11 cellular contexts compared by ENCODE assay signal in genomic region chr2:118835739-118836410, GRCh38. TPM values are rescaled to one million over a fixed set of nuclear protein-coding genes. Genes with fewer than 3 reads are reported as not detected.
DNase-seq lines count a peak whose midpoint lies in the region; ATAC-seq and TF ChIP-seq lines count a peak whose summit lies in the region.
"Had no signal": no experiment of that assay in that cellular context is flagged by ENCODE, and none has a peak within 500 bp of the region (broad histone marks: within the 10 kb centered on the region; RNA-seq: fewer than 3 reads in every experiment).

No MANE protein-coding gene starts in this region.

- H3K27me3 ChIP-seq in kidney epithelial cell (ENCODE audit: control insufficient read depth, insufficient read depth, low read length) (peaks cover 89% of the 10 kb centered on the region), spleen (replicated peaks in 1 of 7) (peaks cover 13 to 100% (median 95%) of the 10 kb centered on the region in 7 donors), gastroesophageal sphincter (peaks cover 100% of the 10 kb centered on the region)

- no peak for TF ChIP-seq EP300 in gastroesophageal sphincter (IDR thresholded peaks at IDR 0.05)

- TF ChIP-seq CTCF in kidney epithelial cell (IDR thresholded peaks at IDR 0.05; ENCODE audit: insufficient read depth, low read length, poor library complexity, severe bottlenecking) (no peak), spleen (IDR thresholded peaks at IDR 0.05 in 8 of 11, conservative IDR thresholded peaks at IDR 0.05 in 3 of 11) (no peak), gastroesophageal sphincter (IDR thresholded peaks at IDR 0.05) (no peak)

- WGBS in spleen, 5 donors = 2 to 5% (median 2%) methylated on average over 33 to 54 of the region's 54 CpGs
- 1 to 4% methylated on average over 12 to 13 of the region's 54 CpGs for WGBS in gastroesophageal sphincter (ENCODE audit: low coverage in 1 of 2), 2 donors

- H3K36me3 ChIP-seq in kidney epithelial cell (ENCODE audit: control insufficient read depth, insufficient read depth, low read length) (no peaks in the 10 kb centered on the region), spleen (no peaks in the 10 kb centered on the region), gastroesophageal sphincter (no peaks in the 10 kb centered on the region)

- peaks cover 88% of the 10 kb centered on the region for H3K27me3 Mint-ChIP-seq in activated naive CD8-positive, alpha-beta T cell treated with anti-CD3 and anti-CD28 coated beads, Interleukin-2, amount 10 ng/mL, durations not matched to agents 7 days and 5 days

- peak; percentile 18 for DNase-seq in DMS 273 (lab: John Stamatoyannopoulos, UW; ENCODE audit: unreplicated experiment)
- no peak for DNase-seq in DMS 273 treated with DMSO at 0.1 percent for 48 hours (lab: John Stamatoyannopoulos, UW)
- DNase-seq in activated naive CD8-positive, alpha-beta T cell treated with anti-CD3 and anti-CD28 coated beads, Interleukin-2, amount 10 ng/mL, durations not matched to agents 7 days and 5 days = no peak
- DNase-seq in kidney epithelial cell (ENCODE audit: low read depth) = no peak
- peak; percentile 70 for DNase-seq in spleen
- DNase-seq in T1000 (lab: John Stamatoyannopoulos, UW) = no peak
- DNase-seq: NCI-H1105 treated with DMSO at 0.1 percent for 48 hours had no signal

- H3K4me1 ChIP-seq in spleen (peaks cover 13 to 28% (median 23%) of the 10 kb centered on the region in 6 donors), gastroesophageal sphincter (peaks cover 0 to 33% (median 14%) of the 10 kb centered on the region in 3 donors)

- POLR2A ChIA-PET in activated naive CD8-positive, alpha-beta T cell treated with anti-CD3 and anti-CD28 coated beads, Interleukin-2, amount 10 ng/mL, durations not matched to agents 7 days and 5 days (lab: Charles Lee) = no interaction called here

- no peaks in the 10 kb centered on the region for H3K36me3 Mint-ChIP-seq in activated naive CD8-positive, alpha-beta T cell treated with anti-CD3 and anti-CD28 coated beads, Interleukin-2, amount 10 ng/mL, durations not matched to agents 7 days and 5 days

- H3K27ac Mint-ChIP-seq in activated naive CD8-positive, alpha-beta T cell treated with anti-CD3 and anti-CD28 coated beads, Interleukin-2, amount 10 ng/mL, durations not matched to agents 7 days and 5 days = peak overlapping the region; percentile 17

- H3K9me3 Mint-ChIP-seq in activated naive CD8-positive, alpha-beta T cell treated with anti-CD3 and anti-CD28 coated beads, Interleukin-2, amount 10 ng/mL, durations not matched to agents 7 days and 5 days = no peaks in the 10 kb centered on the region

- H3K27ac ChIP-seq in spleen (no peak overlapping the region), gastroesophageal sphincter (no peak overlapping the region)
- H3K27ac ChIP-seq: 22Rv1 had no signal

- peak overlapping the region; percentile 15 for H3K4me3 ChIP-seq in kidney epithelial cell (ENCODE audit: low read depth, low read length)
- H3K4me3 ChIP-seq in spleen = peak overlapping the region; percentile 12 to 65 (median 36)
- H3K4me3 ChIP-seq in gastroesophageal sphincter = peak overlapping the region in 1 of 2 donors; percentile 50

- H3K4me1 Mint-ChIP-seq in activated naive CD8-positive, alpha-beta T cell treated with anti-CD3 and anti-CD28 coated beads, Interleukin-2, amount 10 ng/mL, durations not matched to agents 7 days and 5 days = no peaks in the 10 kb centered on the region

- H3K9me3 ChIP-seq in spleen (no peaks in the 10 kb centered on the region), gastroesophageal sphincter (no peaks in the 10 kb centered on the region)

- no peak for ATAC-seq in activated naive CD8-positive, alpha-beta T cell treated with anti-CD3 and anti-CD28 coated beads, Interleukin-2, amount 10 ng/mL, durations not matched to agents 7 days and 5 days (ENCODE audit: low read depth)
- ATAC-seq in gastroesophageal sphincter = no peak
- no peak for ATAC-seq in HG03378 (IDR thresholded peaks at IDR 0.05; ENCODE audit: unreplicated experiment)
- ATAC-seq: sciatic nerve had no signal

- H3K4me3 Mint-ChIP-seq in activated naive CD8-positive, alpha-beta T cell treated with anti-CD3 and anti-CD28 coated beads, Interleukin-2, amount 10 ng/mL, durations not matched to agents 7 days and 5 days = peak overlapping the region; percentile 45

- intact Hi-C loops in spleen (cut with DNase I; ENCODE audit: low total_unique reads) = no loop called here

- TF ChIP-seq POLR2A in spleen (IDR thresholded peaks at IDR 0.05) (no peak), gastroesophageal sphincter (IDR thresholded peaks at IDR 0.05) (no peak)

RNA-seq across cellular contexts. Expression of gene EN1, which starts 11.6 kb away (rescaled TPM):
- not detected for total RNA-seq in activated naive CD8-positive, alpha-beta T cell treated with anti-CD3 and anti-CD28 coated beads, Interleukin-2, amount 10 ng/mL, durations not matched to agents 7 days and 5 days
- total RNA-seq in kidney epithelial cell (not detected in 2 replicates), spleen (not detected), gastroesophageal sphincter (under 1 TPM in 2 of 4 donors, not detected in 2; 0.13 to 0.23 TPM)
- not detected for polyA plus RNA-seq in spleen
- total RNA-seq: sciatic nerve had no signal

Comparison
In these comparisons a context has a peak if more than half of its experiments do, and no peak if none do; other contexts are left out.
1. DNase-seq: peak in DMS 273 (single experiment) and spleen (single experiment); none in DMS 273 treated with DMSO at 0.1 percent for 48 hours (single experiment), activated naive CD8-positive, alpha-beta T cell treated with anti-CD3 and anti-CD28 coated beads, Interleukin-2, amount 10 ng/mL, durations not matched to agents 7 days and 5 days (single experiment), kidney epithelial cell (single experiment) and T1000 (single experiment).